In genomic region chr7:128341733-128342132, GRCh38 we compare ENCODE assay signal across 10 cellular contexts. TPM values are rescaled to one million over a fixed set of nuclear protein-coding genes. Genes with fewer than 3 reads are reported as not detected.
DNase-seq lines count a peak whose midpoint lies in the region; TF ChIP-seq lines count a peak whose summit lies in the region.
"Had no signal": no experiment of that assay in that cellular context is flagged by ENCODE, and none has a peak within 500 bp of the region (broad histone marks: within the 10 kb centered on the region; RNA-seq: fewer than 3 reads in every experiment).

No MANE protein-coding gene starts in this region.

- H3K9me3 Mint-ChIP-seq in MCF 10A (ENCODE audit: unreplicated experiment) = no peaks in the 10 kb centered on the region

- no TSS peak for BruUV-seq in MCF 10A (replicated peaks; lab: Mats Ljungman, UMichigan)
- no TSS peak for BruUV-seq in PC-9 (replicated peaks; lab: Mats Ljungman, UMichigan)

- intact Hi-C loops in MCF 10A (cut with micrococcal nuclease) = no loop called here
- intact Hi-C loops in breast epithelium (cut with DNase I; ENCODE audit: low total_unique reads) = no loop called here
- intact Hi-C loops in PC-9 (cut with micrococcal nuclease; ENCODE audit: unreplicated experiment) = no loop called here
- intact Hi-C loops in head of caudate nucleus (cut with DNase I) = no loop called here

- TF ChIP-seq POLR2A in breast epithelium (IDR thresholded peaks at IDR 0.05) = no peak

- no peak overlapping the region for H3K27ac ChIP-seq in breast epithelium
- H3K27ac ChIP-seq in PC-9 = no peak overlapping the region
- H3K27ac ChIP-seq in iPS-18a (ENCODE audit: low read length) = no peak overlapping the region
- H3K27ac ChIP-seq in subcutaneous abdominal adipose tissue (ENCODE audit: low read depth, low read length) = no peak overlapping the region
- H3K27ac ChIP-seq: coronary artery had no signal

- TF ChIP-seq CTCF in MCF 10A (IDR thresholded peaks at IDR 0.05; ENCODE audit: unreplicated experiment) (no peak), breast epithelium (IDR thresholded peaks at IDR 0.05) (no peak), PC-9 (conservative IDR thresholded peaks at IDR 0.05) (no peak)

- H3K36me3 ChIP-seq in breast epithelium (peaks cover 6% of the 10 kb centered on the region), PC-9 (ENCODE audit: low read depth) (peaks cover 3% of the 10 kb centered on the region; the same call in 1 of the 2 replicates), iPS-18a (ENCODE audit: control insufficient read depth, low read depth, low read length) (peaks cover 26% of the 10 kb centered on the region), subcutaneous abdominal adipose tissue (ENCODE audit: control insufficient read depth in 5 of 5, insufficient read depth in 5 of 5, low read length in 5 of 5) (peaks cover 20 to 33% (median 23%) of the 10 kb centered on the region in 5 donors)

- H3K27ac Mint-ChIP-seq in MCF 10A (ENCODE audit: low read depth, unreplicated experiment) = no peak overlapping the region

- H2AFZ ChIP-seq in PC-9 = no peak overlapping the region

- no peaks in the 10 kb centered on the region for H3K9me2 ChIP-seq in PC-9 (ENCODE audit: insufficient read depth)

- H3K79me2 ChIP-seq in PC-9 (ENCODE audit: low read depth) = peaks cover 45% of the 10 kb centered on the region

- H3K9me3 ChIP-seq in breast epithelium (no peaks in the 10 kb centered on the region), PC-9 (ENCODE audit: insufficient read depth, low read depth) (no peaks in the 10 kb centered on the region), iPS-18a (ENCODE audit: control insufficient read depth, low read depth, low read length) (no peaks in the 10 kb centered on the region), subcutaneous abdominal adipose tissue (ENCODE audit: control insufficient read depth in 5 of 5, low read length in 5 of 5) (no peaks in the 10 kb centered on the region)

- H3F3A ChIP-seq in PC-9 (ENCODE audit: insufficient read depth, low read depth) = no peaks in the 10 kb centered on the region

- POLR2A ChIA-PET in MCF 10A (lab: Yijun Ruan, JAX) (interaction anchor here (0.7 kb wide), 1 partner anchor 380 kb away, joined by 3 read pairs; no protein-coding TSS in a partner anchor), PC-9 (lab: Charles Lee; ENCODE audit: unreplicated experiment) (no interaction called here)

- no peaks in the 10 kb centered on the region for H3K27me3 Mint-ChIP-seq in MCF 10A (ENCODE audit: insufficient read depth, unreplicated experiment)

- H3K27me3 ChIP-seq in breast epithelium = no peaks in the 10 kb centered on the region
- H3K27me3 ChIP-seq in PC-9 (ENCODE audit: insufficient read depth, low read depth) = no peaks in the 10 kb centered on the region
- H3K27me3 ChIP-seq in iPS-18a (ENCODE audit: control insufficient read depth, insufficient read depth, low read length) = no peaks in the 10 kb centered on the region
- no peaks in the 10 kb centered on the region for H3K27me3 ChIP-seq in subcutaneous abdominal adipose tissue (ENCODE audit: control insufficient read depth in 5 of 5, insufficient read depth in 4 of 5, low read length in 5 of 5)

- H3K4me3 Mint-ChIP-seq in MCF 10A (ENCODE audit: unreplicated experiment) = peak overlapping the region; percentile 94

- no peak overlapping the region for H3K4me3 ChIP-seq in breast epithelium
- H3K4me3 ChIP-seq in PC-9 = no peak overlapping the region
- H3K4me3 ChIP-seq in iPS-18a (ENCODE audit: low read length) = peak overlapping the region; percentile 95
- peak overlapping the region in 3 of 5 donors; percentile 76 to 93 (median 91) for H3K4me3 ChIP-seq in subcutaneous abdominal adipose tissue (ENCODE audit: low read depth in 1 of 5, low read length in 5 of 5)

- peaks cover 8% of the 10 kb centered on the region for H3K4me1 Mint-ChIP-seq in MCF 10A (ENCODE audit: insufficient read depth, unreplicated experiment)

- H3K9ac ChIP-seq in iPS-18a (ENCODE audit: low read length) = no peak overlapping the region
- peak overlapping the region in 2 of 5 donors; percentile 26 to 58 for H3K9ac ChIP-seq in subcutaneous abdominal adipose tissue (ENCODE audit: low read length in 5 of 5)

- peaks cover 12% of the 10 kb centered on the region; the same call in 1 of the 2 replicates for H4K20me1 ChIP-seq in PC-9 (ENCODE audit: insufficient read depth)

- CTCF ChIA-PET in MCF 10A (lab: Yijun Ruan, JAX) = interaction anchor here (0.6 to 1.5 kb wide), 3 partner anchors 45 to 76 kb away, joined by 3 to 5 read pairs (median 3); no protein-coding TSS in a partner anchor
- CTCF ChIA-PET in PC-9 (lab: Charles Lee) = no interaction called here

- H3K4me1 ChIP-seq in breast epithelium = peaks cover 0 to 8% of the 10 kb centered on the region in 2 donors
- H3K4me1 ChIP-seq in PC-9 (replicated peaks; ENCODE audit: insufficient read depth) = peaks cover 21% of the 10 kb centered on the region
- no peaks in the 10 kb centered on the region for H3K4me1 ChIP-seq in iPS-18a (ENCODE audit: control insufficient read depth, low read depth, low read length)
- peaks cover 6 to 33% (median 28%) of the 10 kb centered on the region in 5 donors for H3K4me1 ChIP-seq in subcutaneous abdominal adipose tissue (ENCODE audit: control insufficient read depth in 5 of 5, insufficient read depth in 5 of 5, low read length in 5 of 5)

- H3K4me2 ChIP-seq in PC-9 = peak overlapping the region; percentile 91

- peaks cover 39% of the 10 kb centered on the region for H3K36me3 Mint-ChIP-seq in MCF 10A (ENCODE audit: insufficient read depth, unreplicated experiment)

- no peak for DNase-seq in MCF 10A (ENCODE audit: unreplicated experiment)
- DNase-seq in breast epithelium (ENCODE audit: low spot score in 2 of 2) = no peak
- no peak for DNase-seq in PC-9
- DNase-seq in RPMI8226 = no peak
- DNase-seq in head of caudate nucleus = no peak
- DNase-seq in UCSD-AML1 (lab: John Stamatoyannopoulos, UW; ENCODE audit: unreplicated experiment) = no peak
- DNase-seq: stimulated activated CD8-positive, alpha-beta memory T cell treated with anti-CD3 and anti-CD28 coated beads, Interleukin-4, amount 100 ng/mL, for 48 hours had no signal

RNA-seq across cellular contexts. Expression of gene RBM28, which starts 2.0 kb away (rescaled TPM):
- total RNA-seq in MCF 10A (2022) = 61.5 and 63.8 TPM in 2 replicates
- 10 to 100 TPM; 28.8 to 47.5 (median 35.7) TPM for total RNA-seq in breast epithelium
- 59.6 and 61.1 TPM in 2 replicates for total RNA-seq in PC-9 (2021)

RNA-seq across cellular contexts. Expression of gene PRRT4, which starts 19.8 kb away (rescaled TPM):
- total RNA-seq in MCF 10A (2022) = not detected in 2 replicates
- total RNA-seq in breast epithelium = 1 to 10 TPM in 1 of 3 donors, under 1 TPM in 2; under 0.01 to 3.8 (median 0.44) TPM
- total RNA-seq in PC-9 (2021) = 0.26 and 0.70 TPM in 2 replicates

Comparison
In these comparisons a context has a peak if more than half of its experiments do, and no peak if none do; other contexts are left out.
1. H3K4me3 ChIP-seq: peak in iPS-18a (single experiment) and subcutaneous abdominal adipose tissue (3 of 5); none in breast epithelium (0 of 3) and PC-9 (single experiment).